ENCODE assay signal across 22 cellular contexts in genomic region chr6:77133031-77133430, GRCh38.
"Had no signal": no experiment of that assay in that cellular context is flagged by ENCODE, and none has a peak within 500 bp of the region (broad histone marks: within the 10 kb centered on the region; RNA-seq: fewer than 3 reads in every experiment).

No MANE protein-coding gene starts in this region.

- ATAC-seq: gastroesophageal sphincter; mucosa of descending colon; naive thymus-derived CD8-positive, alpha-beta T cell; sciatic nerve; stimulated activated memory B cell treated with anti-CD40 and anti-IgM and Interleukin-4, amounts not matched to agents 10 μg/mL and 1 μg/mL and 100 μg/mL, for 72 hours had no signal

- H3K4me1 Mint-ChIP-seq: naive thymus-derived CD8-positive, alpha-beta T cell; stimulated activated memory B cell treated with anti-CD40 and anti-IgM and Interleukin-4, amounts not matched to agents 10 μg/mL and 1 μg/mL and 100 μg/mL, for 72 hours had no signal

- H3K27ac ChIP-seq: dorsolateral prefrontal cortex, esophagus squamous epithelium, gastroesophageal sphincter, hepatocyte, parathyroid adenoma, spleen, tibial artery, upper lobe of left lung, uterus had no signal

- H3K79me2 ChIP-seq: hepatocyte, parathyroid adenoma had no signal

- H3K4me3 Mint-ChIP-seq: naive thymus-derived CD8-positive, alpha-beta T cell; stimulated activated memory B cell treated with anti-CD40 and anti-IgM and Interleukin-4, amounts not matched to agents 10 μg/mL and 1 μg/mL and 100 μg/mL, for 72 hours; stimulated activated naive CD8-positive, alpha-beta T cell treated with anti-CD3 and anti-CD28 coated beads, Interleukin-15, Interleukin-2, amounts not matched to agents 100 ng/mL and 50 ng/mL, for 24 hours had no signal

- H3K27me3 Mint-ChIP-seq: naive thymus-derived CD8-positive, alpha-beta T cell; stimulated activated memory B cell treated with anti-CD40 and anti-IgM and Interleukin-4, amounts not matched to agents 10 μg/mL and 1 μg/mL and 100 μg/mL, for 72 hours; stimulated activated naive CD8-positive, alpha-beta T cell treated with anti-CD3 and anti-CD28 coated beads, Interleukin-15, Interleukin-2, amounts not matched to agents 100 ng/mL and 50 ng/mL, for 24 hours had no signal

- H3K36me3 Mint-ChIP-seq: naive thymus-derived CD8-positive, alpha-beta T cell; stimulated activated memory B cell treated with anti-CD40 and anti-IgM and Interleukin-4, amounts not matched to agents 10 μg/mL and 1 μg/mL and 100 μg/mL, for 72 hours had no signal

- H3K27me3 ChIP-seq: dorsolateral prefrontal cortex, esophagus squamous epithelium, gastroesophageal sphincter, hepatocyte, spleen, tibial artery, upper lobe of left lung, uterus had no signal

- H3K4me1 ChIP-seq: esophagus squamous epithelium, gastroesophageal sphincter, parathyroid adenoma, spleen, tibial artery, upper lobe of left lung, uterus had no signal

- DNase-seq: cortex of kidney; dorsolateral prefrontal cortex; effector CD8-positive, alpha-beta T cell; esophagus squamous epithelium; foreskin fibroblast; head of caudate nucleus; kidney glomerular epithelial cell; mucosa of descending colon; naive thymus-derived CD8-positive, alpha-beta T cell; spleen; stimulated activated CD4-positive, alpha-beta T cell treated with anti-CD3 and anti-CD28 coated beads, Interleukin-15, amount 100 ng/mL, for 24 hours; stimulated activated CD4-positive, alpha-beta T cell treated with anti-CD3 and anti-CD28 coated beads, Interleukin-1b, Interleukin-23, amount 100 ng/mL, for 48 hours; stimulated activated CD4-positive, alpha-beta T cell treated with anti-CD3 and anti-CD28 coated beads, Interleukin-4, amount 100 ng/mL, for 24 hours; tibial artery; upper lobe of left lung; uterus had no signal

- H3K27ac Mint-ChIP-seq: naive thymus-derived CD8-positive, alpha-beta T cell; stimulated activated memory B cell treated with anti-CD40 and anti-IgM and Interleukin-4, amounts not matched to agents 10 μg/mL and 1 μg/mL and 100 μg/mL, for 72 hours; stimulated activated naive CD8-positive, alpha-beta T cell treated with anti-CD3 and anti-CD28 coated beads, Interleukin-15, Interleukin-2, amounts not matched to agents 100 ng/mL and 50 ng/mL, for 24 hours had no signal

- H3K4me3 ChIP-seq: dorsolateral prefrontal cortex, esophagus squamous epithelium, gastroesophageal sphincter, hepatocyte, mucosa of descending colon, spleen, tibial artery, upper lobe of left lung, uterus had no signal

- H3K4me2 ChIP-seq: hepatocyte had no signal

- H3K36me3 ChIP-seq: esophagus squamous epithelium, gastroesophageal sphincter, spleen, tibial artery, upper lobe of left lung, uterus had no signal

- H2AFZ ChIP-seq: hepatocyte, parathyroid adenoma had no signal
